Comparison of ENCODE assay signal across 1 cellular context in the genomic region with DNA sequence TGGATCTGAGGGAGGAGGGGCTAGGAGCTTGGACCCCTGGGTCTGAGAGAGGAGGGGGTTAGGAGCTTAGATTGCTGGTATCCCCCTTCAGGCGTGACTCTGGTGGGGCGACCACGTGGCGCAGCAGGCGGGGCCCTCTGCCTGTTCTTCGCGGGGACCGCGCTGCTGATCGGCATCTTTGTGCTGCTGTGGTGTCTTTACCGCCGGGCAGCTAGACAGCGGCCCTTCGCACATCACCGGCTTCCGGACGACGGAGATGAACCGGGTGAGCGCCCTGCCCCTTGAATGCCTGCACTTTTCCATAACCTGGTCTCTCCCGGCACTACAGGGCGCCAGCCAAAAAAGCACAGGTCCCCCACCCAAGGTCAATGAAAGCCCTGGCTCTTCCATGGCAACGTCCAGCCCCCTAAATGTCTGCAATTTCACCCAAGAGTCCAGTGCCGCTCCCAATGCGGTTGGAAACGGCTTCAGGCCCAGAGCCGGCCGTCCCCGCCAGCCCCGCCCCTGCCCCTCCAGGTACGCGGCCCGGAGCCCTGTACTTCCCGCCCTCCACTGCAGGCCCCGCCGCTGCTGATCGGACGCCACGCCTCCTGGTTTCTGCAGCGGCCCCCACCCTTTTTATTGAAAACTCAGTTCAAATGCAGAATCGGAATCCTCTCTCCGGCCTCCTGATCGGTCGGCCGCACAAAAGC.
TF ChIP-seq lines count a peak whose summit lies in the region.

No MANE protein-coding gene starts in this region.

TF ChIP-seq in K562, 482 proteins besides CTCF, POLR2A, EP300 and RAD21 (continued from another document and continues in another):
- 0 out of 4 replicates have a peak, but pooled peaks of 1 of the 2 experiments have one; percentile 14 for TF ChIP-seq NRF1 (conservative IDR thresholded peaks at IDR 0.05 in 1 of 2, IDR thresholded peaks at IDR 0.05 in 1 of 2)
- no peak for TF ChIP-seq PHF21A (IDR thresholded peaks at IDR 0.05; ENCODE audit: borderline replicate concordance, low read depth)
- no peak for TF ChIP-seq PURB (CRISPR knock-in tag; IDR thresholded peaks at IDR 0.05; ENCODE audit: low read depth)
- no peak for TF ChIP-seq ZNF212 (CRISPR knock-in tag; IDR thresholded peaks at IDR 0.05)
- no peak for TF ChIP-seq ARID2 (IDR thresholded peaks at IDR 0.05)
- TF ChIP-seq, protein P1, sequence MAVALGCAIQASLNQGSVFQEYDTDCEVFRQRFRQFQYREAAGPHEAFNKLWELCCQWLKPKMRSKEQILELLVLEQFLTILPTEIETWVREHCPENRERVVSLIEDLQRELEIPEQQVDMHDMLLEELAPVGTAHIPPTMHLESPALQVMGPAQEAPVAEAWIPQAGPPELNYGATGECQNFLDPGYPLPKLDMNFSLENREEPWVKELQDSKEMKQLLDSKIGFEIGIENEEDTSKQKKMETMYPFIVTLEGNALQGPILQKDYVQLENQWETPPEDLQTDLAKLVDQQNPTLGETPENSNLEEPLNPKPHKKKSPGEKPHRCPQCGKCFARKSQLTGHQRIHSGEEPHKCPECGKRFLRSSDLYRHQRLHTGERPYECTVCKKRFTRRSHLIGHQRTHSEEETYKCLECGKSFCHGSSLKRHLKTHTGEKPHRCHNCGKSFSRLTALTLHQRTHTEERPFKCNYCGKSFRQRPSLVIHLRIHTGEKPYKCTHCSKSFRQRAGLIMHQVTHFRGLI (CRISPR knock-in tag; IDR thresholded peaks at IDR 0.05), result no peak
- no peak for TF ChIP-seq ZNF79 (CRISPR knock-in tag; IDR thresholded peaks at IDR 0.05; ENCODE audit: low read depth)
- peak in 1 of 2 experiments; percentile 23; a peak in 1 of 4 replicates for TF ChIP-seq HDAC1 (IDR thresholded peaks at IDR 0.05)
- no peak for TF ChIP-seq ZNF395 (CRISPR knock-in tag; IDR thresholded peaks at IDR 0.05)
- TF ChIP-seq NFE2 (IDR thresholded peaks at IDR 0.05; ENCODE audit: low read depth), result no peak
- no peak for TF ChIP-seq SMARCA5 (IDR thresholded peaks at IDR 0.05)
- TF ChIP-seq ZFP30 (CRISPR knock-in tag; IDR thresholded peaks at IDR 0.05; ENCODE audit: borderline replicate concordance), result no peak
- TF ChIP-seq SRSF9 (IDR thresholded peaks at IDR 0.05; ENCODE audit: borderline replicate concordance, low read depth, low read length), result no peak
- no peak for TF ChIP-seq CCAR2 (IDR thresholded peaks at IDR 0.05; ENCODE audit: low read depth, low read length)
- TF ChIP-seq TFE3 (CRISPR knock-in tag; IDR thresholded peaks at IDR 0.05), result no peak
- TF ChIP-seq ZNF778 (CRISPR knock-in tag; IDR thresholded peaks at IDR 0.05), result no peak
- TF ChIP-seq GTF2F1 (IDR thresholded peaks at IDR 0.05; ENCODE audit: low read depth, low read length), result no peak
- no peak for TF ChIP-seq KLF1 (tag; IDR thresholded peaks at IDR 0.05)
- no peak for TF ChIP-seq ZNF785 (CRISPR knock-in tag; IDR thresholded peaks at IDR 0.05)
- no peak for TF ChIP-seq ZBTB9 (CRISPR knock-in tag; IDR thresholded peaks at IDR 0.05)
- TF ChIP-seq MECOM (CRISPR knock-in tag; IDR thresholded peaks at IDR 0.05), result no peak
- no peak for TF ChIP-seq PRDM10 (IDR thresholded peaks at IDR 0.05; ENCODE audit: partially characterized antibody)
- no peak for TF ChIP-seq NR4A1 (CRISPR knock-in tag; IDR thresholded peaks at IDR 0.05)
- no peak for TF ChIP-seq NR4A1 (tag; IDR thresholded peaks at IDR 0.05)
- TF ChIP-seq ATF2 (CRISPR knock-in tag; IDR thresholded peaks at IDR 0.05), result no peak
- TF ChIP-seq HES1 (IDR thresholded peaks at IDR 0.05; ENCODE audit: low read depth), result no peak
- no peak for TF ChIP-seq GTF2A2 (tag; IDR thresholded peaks at IDR 0.05)
- no peak for TF ChIP-seq AFF4 (CRISPR knock-in tag; IDR thresholded peaks at IDR 0.05)
- no peak for TF ChIP-seq SMC3 (conservative IDR thresholded peaks at IDR 0.05; ENCODE audit: insufficient read depth, low read depth, low read length)
- TF ChIP-seq, protein P2, sequence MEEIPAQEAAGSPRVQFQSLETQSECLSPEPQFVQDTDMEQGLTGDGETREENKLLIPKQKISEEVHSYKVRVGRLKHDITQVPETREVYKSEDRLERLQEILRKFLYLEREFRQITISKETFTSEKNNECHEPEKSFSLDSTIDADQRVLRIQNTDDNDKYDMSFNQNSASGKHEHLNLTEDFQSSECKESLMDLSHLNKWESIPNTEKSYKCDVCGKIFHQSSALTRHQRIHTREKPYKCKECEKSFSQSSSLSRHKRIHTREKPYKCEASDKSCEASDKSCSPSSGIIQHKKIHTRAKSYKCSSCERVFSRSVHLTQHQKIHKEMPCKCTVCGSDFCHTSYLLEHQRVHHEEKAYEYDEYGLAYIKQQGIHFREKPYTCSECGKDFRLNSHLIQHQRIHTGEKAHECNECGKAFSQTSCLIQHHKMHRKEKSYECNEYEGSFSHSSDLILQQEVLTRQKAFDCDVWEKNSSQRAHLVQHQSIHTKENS (CRISPR knock-in tag; IDR thresholded peaks at IDR 0.05), result no peak
- TF ChIP-seq ZNF507 (tag; conservative IDR thresholded peaks at IDR 0.05), result no peak
- no peak for TF ChIP-seq NCOA4 (IDR thresholded peaks at IDR 0.05; ENCODE audit: partially characterized antibody)
- TF ChIP-seq, protein P3, sequence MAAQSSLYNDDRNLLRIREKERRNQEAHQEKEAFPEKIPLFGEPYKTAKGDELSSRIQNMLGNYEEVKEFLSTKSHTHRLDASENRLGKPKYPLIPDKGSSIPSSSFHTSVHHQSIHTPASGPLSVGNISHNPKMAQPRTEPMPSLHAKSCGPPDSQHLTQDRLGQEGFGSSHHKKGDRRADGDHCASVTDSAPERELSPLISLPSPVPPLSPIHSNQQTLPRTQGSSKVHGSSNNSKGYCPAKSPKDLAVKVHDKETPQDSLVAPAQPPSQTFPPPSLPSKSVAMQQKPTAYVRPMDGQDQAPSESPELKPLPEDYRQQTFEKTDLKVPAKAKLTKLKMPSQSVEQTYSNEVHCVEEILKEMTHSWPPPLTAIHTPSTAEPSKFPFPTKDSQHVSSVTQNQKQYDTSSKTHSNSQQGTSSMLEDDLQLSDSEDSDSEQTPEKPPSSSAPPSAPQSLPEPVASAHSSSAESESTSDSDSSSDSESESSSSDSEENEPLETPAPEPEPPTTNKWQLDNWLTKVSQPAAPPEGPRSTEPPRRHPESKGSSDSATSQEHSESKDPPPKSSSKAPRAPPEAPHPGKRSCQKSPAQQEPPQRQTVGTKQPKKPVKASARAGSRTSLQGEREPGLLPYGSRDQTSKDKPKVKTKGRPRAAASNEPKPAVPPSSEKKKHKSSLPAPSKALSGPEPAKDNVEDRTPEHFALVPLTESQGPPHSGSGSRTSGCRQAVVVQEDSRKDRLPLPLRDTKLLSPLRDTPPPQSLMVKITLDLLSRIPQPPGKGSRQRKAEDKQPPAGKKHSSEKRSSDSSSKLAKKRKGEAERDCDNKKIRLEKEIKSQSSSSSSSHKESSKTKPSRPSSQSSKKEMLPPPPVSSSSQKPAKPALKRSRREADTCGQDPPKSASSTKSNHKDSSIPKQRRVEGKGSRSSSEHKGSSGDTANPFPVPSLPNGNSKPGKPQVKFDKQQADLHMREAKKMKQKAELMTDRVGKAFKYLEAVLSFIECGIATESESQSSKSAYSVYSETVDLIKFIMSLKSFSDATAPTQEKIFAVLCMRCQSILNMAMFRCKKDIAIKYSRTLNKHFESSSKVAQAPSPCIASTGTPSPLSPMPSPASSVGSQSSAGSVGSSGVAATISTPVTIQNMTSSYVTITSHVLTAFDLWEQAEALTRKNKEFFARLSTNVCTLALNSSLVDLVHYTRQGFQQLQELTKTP (IDR thresholded peaks at IDR 0.05; ENCODE audit: low read depth in 1 of 2, partially characterized antibody in 2 of 2), result no peak
- TF ChIP-seq MEF2A (IDR thresholded peaks at IDR 0.05; ENCODE audit: control insufficient read depth, low read depth, low read length), result no peak
